ENCODE assay signal across 36 cellular contexts in genomic region chr12:110514363-110514762, GRCh38. TPM values are rescaled to one million over a fixed set of nuclear protein-coding genes. Genes with fewer than 3 reads are reported as not detected.
"Had no signal": no experiment of that assay in that cellular context is flagged by ENCODE, and none has a peak within 500 bp of the region (broad histone marks: within the 10 kb centered on the region; RNA-seq: fewer than 3 reads in every experiment).

No MANE protein-coding gene starts in this region.

- H3K4me1 Mint-ChIP-seq: activated naive CD4-positive, alpha-beta T cell treated with anti-CD3 and anti-CD28 coated beads, Interleukin-2, amount 50 U/mL, for 24 hours; activated naive CD8-positive, alpha-beta T cell treated with anti-CD3 and anti-CD28 coated beads for 36 hours; activated naive CD8-positive, alpha-beta T cell treated with anti-CD3 and anti-CD28 coated beads, Interleukin-2, amount 50 U/mL, for 24 hours; activated T-helper 17 cell treated with anti-CD3 and anti-CD28 coated beads, Interleukin-2, amount 50 U/mL, for 72 hours; brain; central memory CD8-positive, alpha-beta T cell had no signal

- H3K4me3 ChIP-seq: adrenal gland, ascending aorta, body of pancreas, cardiac muscle cell, colonic mucosa had no signal

- H3K27me3 Mint-ChIP-seq: activated naive CD8-positive, alpha-beta T cell treated with anti-CD3 and anti-CD28 coated beads for 36 hours; activated naive CD8-positive, alpha-beta T cell treated with anti-CD3 and anti-CD28 coated beads, Interleukin-2, amount 10 ng/mL, durations not matched to agents 7 days and 5 days; activated T-helper 17 cell treated with anti-CD3 and anti-CD28 coated beads, Interleukin-2, amount 50 U/mL, for 72 hours; central memory CD8-positive, alpha-beta T cell had no signal

- H3K27me3 ChIP-seq: adrenal gland, ascending aorta, body of pancreas, brain microvascular endothelial cell, cardiac muscle cell, colonic mucosa had no signal

- H3K9me3 Mint-ChIP-seq: activated naive CD4-positive, alpha-beta T cell treated with anti-CD3 and anti-CD28 coated beads for 36 hours; activated naive CD4-positive, alpha-beta T cell treated with anti-CD3 and anti-CD28 coated beads, Interleukin-2, amount 10 ng/mL, durations not matched to agents 7 days and 5 days; activated naive CD4-positive, alpha-beta T cell treated with anti-CD3 and anti-CD28 coated beads, Interleukin-2, amount 50 U/mL, for 24 hours; activated naive CD4-positive, alpha-beta T cell treated with anti-CD3 and anti-CD28 coated beads, Interleukin-2, amount 50 U/mL, for 72 hours; activated naive CD8-positive, alpha-beta T cell treated with anti-CD3 and anti-CD28 coated beads for 36 hours; activated naive CD8-positive, alpha-beta T cell treated with anti-CD3 and anti-CD28 coated beads, Interleukin-2, amount 10 ng/mL, durations not matched to agents 7 days and 5 days; activated naive CD8-positive, alpha-beta T cell treated with anti-CD3 and anti-CD28 coated beads, Interleukin-2, amount 50 U/mL, for 24 hours; activated T-cell treated with anti-CD3 and anti-CD28 coated beads, Interleukin-2, amount 50 U/mL, for 4 hours; activated T-cell treated with anti-CD3 and anti-CD28 coated beads, Interleukin-2, amount 50 U/mL, for 72 hours; activated T-helper 1 cell treated with anti-CD3 and anti-CD28 coated beads, Interleukin-12 subunit alpha, Interleukin-12 subunit beta, Interleukin-2, Interleukin-4 antibody, amounts not matched to agents 30 ng/mL and 10 ng/mL and 1 ng/mL, durations not matched to agents 14 hours and 24 hours and 36 hours; activated T-helper 17 cell treated with anti-CD3 and anti-CD28 coated beads, Interleukin-2, amount 50 U/mL, for 72 hours; activated T-helper 2 cell treated with anti-CD3 and anti-CD28 coated beads, Interferon-gamma antibody, Interleukin-2, Interleukin-4, amounts not matched to agents 10 μg/mL and 5 μg/mL and 100 μg/mL, durations not matched to agents 14 hours and 24 hours and 36 hours; brain; central memory CD8-positive, alpha-beta T cell had no signal

- H3K9me3 ChIP-seq: adrenal gland, ascending aorta, body of pancreas, colonic mucosa had no signal

- ATAC-seq: activated naive CD4-positive, alpha-beta T cell treated with anti-CD3 and anti-CD28 coated beads, Interleukin-2, amount 50 U/mL, for 72 hours; activated naive CD8-positive, alpha-beta T cell treated with anti-CD3 and anti-CD28 coated beads, Interleukin-2, amount 50 U/mL, for 24 hours; activated T-cell treated with anti-CD3 and anti-CD28 coated beads, Interleukin-2, amount 50 U/mL, for 4 hours; activated T-cell treated with anti-CD3 and anti-CD28 coated beads, Interleukin-2, amount 50 U/mL, for 72 hours; activated T-helper 17 cell treated with anti-CD3 and anti-CD28 coated beads, Interleukin-2, amount 50 U/mL, for 72 hours; body of pancreas had no signal

- DNase-seq: activated effector memory CD4-positive, alpha-beta T cell treated with anti-CD3 and anti-CD28 coated beads, Interleukin-2, amount 50 U/mL, for 16 hours; activated effector memory CD4-positive, alpha-beta T cell treated with Interleukin-2 at 50 U/mL for 16 hours; activated gamma-delta T cell; activated gamma-delta T cell treated with Interleukin-2 at 50 U/mL for 16 hours; activated naive CD4-positive, alpha-beta T cell; activated naive CD4-positive, alpha-beta T cell treated with anti-CD3 and anti-CD28 coated beads for 36 hours; activated naive CD4-positive, alpha-beta T cell treated with anti-CD3 and anti-CD28 coated beads, Interleukin-2, amount 10 ng/mL, durations not matched to agents 7 days and 5 days; activated naive CD4-positive, alpha-beta T cell treated with anti-CD3 and anti-CD28 coated beads, Interleukin-2, amount 50 U/mL, for 16 hours; activated naive CD4-positive, alpha-beta T cell treated with Interleukin-2 at 50 U/mL for 16 hours; activated naive CD8-positive, alpha-beta T cell treated with anti-CD3 and anti-CD28 coated beads for 36 hours; activated naive CD8-positive, alpha-beta T cell treated with anti-CD3 and anti-CD28 coated beads, Interleukin-2, amount 10 ng/mL, durations not matched to agents 7 days and 5 days; activated naive CD8-positive, alpha-beta T cell treated with anti-CD3 and anti-CD28 coated beads, Interleukin-2, amount 50 U/mL, for 24 hours; activated T-cell treated with anti-CD3 and anti-CD28 coated beads, Interleukin-2, amount 50 U/mL, for 4 hours; activated T-cell treated with anti-CD3 and anti-CD28 coated beads, Interleukin-2, amount 50 U/mL, for 48 hours; activated T-cell treated with anti-CD3 and anti-CD28 coated beads, Interleukin-2, amount 50 U/mL, for 72 hours; adrenal gland; amniotic stem cell; amygdala; anterior cingulate cortex; aorta; body of pancreas; brain microvascular endothelial cell; caudate nucleus; central memory CD4-positive, alpha-beta T cell; cerebellar nuclear complex; colonic mucosa had no signal

- H3K4me1 ChIP-seq: colonic mucosa had no signal

- H3K36me3 ChIP-seq: adrenal gland, ascending aorta, brain microvascular endothelial cell, cardiac muscle cell, colonic mucosa had no signal

- H3K27ac Mint-ChIP-seq: activated naive CD4-positive, alpha-beta T cell treated with anti-CD3 and anti-CD28 coated beads for 36 hours; activated naive CD4-positive, alpha-beta T cell treated with anti-CD3 and anti-CD28 coated beads, Interleukin-2, amount 50 U/mL, for 24 hours; activated naive CD4-positive, alpha-beta T cell treated with anti-CD3 and anti-CD28 coated beads, Interleukin-2, amount 50 U/mL, for 72 hours; activated naive CD8-positive, alpha-beta T cell; activated naive CD8-positive, alpha-beta T cell treated with anti-CD3 and anti-CD28 coated beads for 36 hours; activated naive CD8-positive, alpha-beta T cell treated with anti-CD3 and anti-CD28 coated beads, Interleukin-2, amount 10 ng/mL, durations not matched to agents 7 days and 5 days; activated naive CD8-positive, alpha-beta T cell treated with anti-CD3 and anti-CD28 coated beads, Interleukin-2, amount 50 U/mL, for 24 hours; activated T-cell treated with anti-CD3 and anti-CD28 coated beads, Interleukin-2, amount 50 U/mL, for 72 hours; activated T-helper 1 cell treated with anti-CD3 and anti-CD28 coated beads, Interleukin-12 subunit alpha, Interleukin-12 subunit beta, Interleukin-2, Interleukin-4 antibody, amounts not matched to agents 30 ng/mL and 10 ng/mL and 1 ng/mL, durations not matched to agents 14 hours and 24 hours and 36 hours; activated T-helper 17 cell treated with anti-CD3 and anti-CD28 coated beads, Interleukin-2, amount 50 U/mL, for 72 hours; activated T-helper 2 cell treated with anti-CD3 and anti-CD28 coated beads, Interferon-gamma antibody, Interleukin-2, Interleukin-4, amounts not matched to agents 10 μg/mL and 5 μg/mL and 100 μg/mL, durations not matched to agents 14 hours and 24 hours and 36 hours; brain had no signal

- H3K36me3 Mint-ChIP-seq: activated naive CD4-positive, alpha-beta T cell treated with anti-CD3 and anti-CD28 coated beads, Interleukin-2, amount 10 ng/mL, durations not matched to agents 7 days and 5 days; activated naive CD4-positive, alpha-beta T cell treated with anti-CD3 and anti-CD28 coated beads, Interleukin-2, amount 50 U/mL, for 24 hours; activated naive CD4-positive, alpha-beta T cell treated with anti-CD3 and anti-CD28 coated beads, Interleukin-2, amount 50 U/mL, for 72 hours; activated naive CD8-positive, alpha-beta T cell; activated naive CD8-positive, alpha-beta T cell treated with anti-CD3 and anti-CD28 coated beads for 36 hours; activated naive CD8-positive, alpha-beta T cell treated with anti-CD3 and anti-CD28 coated beads, Interleukin-2, amount 10 ng/mL, durations not matched to agents 7 days and 5 days; brain had no signal

- H3K4me3 Mint-ChIP-seq: activated naive CD4-positive, alpha-beta T cell treated with anti-CD3 and anti-CD28 coated beads for 36 hours; activated naive CD4-positive, alpha-beta T cell treated with anti-CD3 and anti-CD28 coated beads, Interleukin-2, amount 10 ng/mL, durations not matched to agents 7 days and 5 days; activated naive CD4-positive, alpha-beta T cell treated with anti-CD3 and anti-CD28 coated beads, Interleukin-2, amount 50 U/mL, for 24 hours; activated naive CD8-positive, alpha-beta T cell; activated naive CD8-positive, alpha-beta T cell treated with anti-CD3 and anti-CD28 coated beads for 36 hours; activated naive CD8-positive, alpha-beta T cell treated with anti-CD3 and anti-CD28 coated beads, Interleukin-2, amount 10 ng/mL, durations not matched to agents 7 days and 5 days; activated naive CD8-positive, alpha-beta T cell treated with anti-CD3 and anti-CD28 coated beads, Interleukin-2, amount 50 U/mL, for 24 hours; activated T-cell treated with anti-CD3 and anti-CD28 coated beads, Interleukin-2, amount 50 U/mL, for 4 hours; activated T-cell treated with anti-CD3 and anti-CD28 coated beads, Interleukin-2, amount 50 U/mL, for 72 hours; activated T-helper 1 cell treated with anti-CD3 and anti-CD28 coated beads, Interleukin-12 subunit alpha, Interleukin-12 subunit beta, Interleukin-2, Interleukin-4 antibody, amounts not matched to agents 30 ng/mL and 10 ng/mL and 1 ng/mL, durations not matched to agents 14 hours and 24 hours and 36 hours; activated T-helper 17 cell treated with anti-CD3 and anti-CD28 coated beads, Interleukin-2, amount 50 U/mL, for 72 hours; brain; central memory CD8-positive, alpha-beta T cell had no signal

- H3K27ac ChIP-seq: adrenal gland, ascending aorta, body of pancreas, brain microvascular endothelial cell, cardiac muscle cell, colonic mucosa had no signal

RNA-seq across cellular contexts. Expression of gene RAD9B, which starts 12.2 kb away (rescaled TPM):
- total RNA-seq: ascending aorta had no signal
